8 cellular contexts compared by ENCODE assay signal in genomic region chr16:84726079-84726669, GRCh38. TPM values are rescaled to one million over a fixed set of nuclear protein-coding genes. Genes with fewer than 3 reads are reported as not detected.
DNase-seq lines count a peak whose midpoint lies in the region; ATAC-seq and TF ChIP-seq lines count a peak whose summit lies in the region.

No MANE protein-coding gene starts in this region.

- TF ChIP-seq CTCF in AG09319 (IDR thresholded peaks at IDR 0.05; ENCODE audit: low read depth, low read length), result peak; percentile 88
- peak; percentile 80 to 97 (median 95) for TF ChIP-seq CTCF in heart right ventricle (IDR thresholded peaks at IDR 0.05)
- TF ChIP-seq CTCF in type B pancreatic cell (conservative IDR thresholded peaks at IDR 0.05), result peak; percentile 99

- H3K27me3 Mint-ChIP-seq in type B pancreatic cell, result no peaks in the 10 kb centered on the region

- no peaks in the 10 kb centered on the region for H3K9me3 Mint-ChIP-seq in type B pancreatic cell

- H3K4me3 ChIP-seq in heart right ventricle, result peak overlapping the region in 4 of 10 donors; percentile 5 to 38 (median 18)

- peak overlapping the region; percentile 51 for H3K27ac ChIP-seq in adipose tissue (ENCODE audit: low read depth, low read length)
- H3K27ac ChIP-seq in heart right ventricle, result peak overlapping the region in 4 of 10 donors; percentile 17 to 65 (median 46)

- peak overlapping the region; percentile 56 for H3K4me3 Mint-ChIP-seq in type B pancreatic cell

- intact Hi-C loops in heart right ventricle (cut with DNase I), result loop anchor here (1.0 to 5.0 kb wide), 8 partner anchors 53 to 214 kb away; no protein-coding TSS in a partner anchor
- intact Hi-C loops in posterior cingulate gyrus (cut with DNase I), result loop anchor here (2.0 to 5.0 kb wide), 2 partner anchors 53 to 104 kb away; no protein-coding TSS in a partner anchor

- peaks cover 0 to 79% (median 66%) of the 10 kb centered on the region in 9 donors for H3K4me1 ChIP-seq in heart right ventricle

- peaks cover 5% of the 10 kb centered on the region for H3K36me3 Mint-ChIP-seq in type B pancreatic cell

- H3K27ac Mint-ChIP-seq in type B pancreatic cell, result peak overlapping the region; percentile 82

- H3K9me3 ChIP-seq in heart right ventricle, result no peaks in the 10 kb centered on the region

- DNase-seq in AG09319 (ENCODE audit: extremely low read depth, low read depth), result peak; percentile 49
- peak; percentile 77 for DNase-seq in MV-4-11 (lab: John Stamatoyannopoulos, UW)
- peak; percentile 77 for DNase-seq in T follicular helper cell (ENCODE audit: low read depth)
- peak; percentile 89 to 90 for DNase-seq in heart right ventricle
- DNase-seq in posterior cingulate gyrus, result peak; percentile 78 to 97 (median 92)
- DNase-seq in type B pancreatic cell (ENCODE audit: extremely low spot score, unreplicated experiment), result peak; percentile 87

- H3K27me3 ChIP-seq in heart right ventricle, result no peaks in the 10 kb centered on the region

- ATAC-seq in GM18909 (IDR thresholded peaks at IDR 0.05; ENCODE audit: poor library complexity, unreplicated experiment), result peak; percentile 43
- ATAC-seq in heart right ventricle, result peak; percentile 67 to 89 (median 84)

- peaks cover 61% of the 10 kb centered on the region for H3K4me1 Mint-ChIP-seq in type B pancreatic cell (ENCODE audit: unreplicated experiment)

- H3K36me3 ChIP-seq in heart right ventricle, result peaks cover 0 to 11% (median 0%) of the 10 kb centered on the region in 9 donors

- WGBS in adipose tissue, 3 donors, result 6 to 15% (median 7%) methylated on average over 12 of the region's 12 CpGs
- 15 to 16% methylated on average over 12 of the region's 12 CpGs for WGBS in heart right ventricle, 2 donors

RNA-seq across cellular contexts. Expression of gene USP10, which starts 26.4 kb away (rescaled TPM):
- 10 to 100 TPM; 13.1 to 39.0 (median 21.8) TPM for polyA plus RNA-seq in adipose tissue
- 10 to 100 TPM; 59.5 to 82.9 (median 65.4) TPM for total RNA-seq in heart right ventricle
- 10 to 100 TPM; 17.5 to 29.8 TPM for polyA plus RNA-seq in heart right ventricle
- total RNA-seq in type B pancreatic cell (ENCODE audit: low replicate concordance), result 97.7 and 110 TPM in 2 replicates
